ENCODE assay signal across 23 cellular contexts in genomic region chr14:56135668-56136067, GRCh38.
"Had no signal": no experiment of that assay in that cellular context is flagged by ENCODE, and none has a peak within 500 bp of the region (broad histone marks: within the 10 kb centered on the region; RNA-seq: fewer than 3 reads in every experiment).

No MANE protein-coding gene starts in this region.

- H3K4me3 ChIP-seq: left ventricle myocardium inferior, lung, ovary, right atrium auricular region, skin epidermis, tibial nerve, vagina had no signal

- H3K27me3 ChIP-seq: ovary, right atrium auricular region, tibial nerve, vagina had no signal

- DNase-seq: hypothalamus; immature natural killer cell; kidney; left ventricle myocardium inferior; mesendoderm; naive B cell; natural killer cell; stimulated activated CD4-positive, alpha-beta T cell treated with anti-CD3 and anti-CD28 coated beads, Interleukin-12 subunit alpha, Interleukin-12 subunit beta, amount 100 ng/mL, for 4 hours; stimulated activated CD4-positive, alpha-beta T cell treated with anti-CD3 and anti-CD28 coated beads, Interleukin-15, amount 100 ng/mL, for 24 hours; stimulated activated CD4-positive, alpha-beta T cell treated with anti-CD3 and anti-CD28 coated beads, Interleukin-2, amount 100 ng/mL, for 24 hours; stimulated activated CD4-positive, alpha-beta T cell treated with anti-CD3 and anti-CD28 coated beads, Interleukin-4, amount 100 ng/mL, for 1 hour; stimulated activated naive B cell treated with anti-CD40 and anti-IgM and Interleukin-4, amounts not matched to agents 10 μg/mL and 1 μg/mL and 100 μg/mL, for 72 hours had no signal

- H3K27ac Mint-ChIP-seq: immature natural killer cell; mesothelial cell of epicardium; natural killer cell; progenitor cell of endocrine pancreas; stimulated activated naive B cell treated with anti-CD40 and anti-IgM and Interleukin-4, amounts not matched to agents 10 μg/mL and 1 μg/mL and 100 μg/mL, for 72 hours; stimulated activated naive CD8-positive, alpha-beta T cell treated with anti-CD3 and anti-CD28 coated beads, Interleukin-15, Interleukin-2, amounts not matched to agents 100 ng/mL and 50 ng/mL, for 24 hours; type B pancreatic cell had no signal

- FAIRE-seq: islet of Langerhans, kidney had no signal

- H3K4me3 Mint-ChIP-seq: immature natural killer cell; mesothelial cell of epicardium; naive B cell; natural killer cell; stimulated activated naive B cell treated with anti-CD40 and anti-IgM and Interleukin-4, amounts not matched to agents 10 μg/mL and 1 μg/mL and 100 μg/mL, for 72 hours; stimulated activated naive CD8-positive, alpha-beta T cell treated with anti-CD3 and anti-CD28 coated beads, Interleukin-15, Interleukin-2, amounts not matched to agents 100 ng/mL and 50 ng/mL, for 24 hours; type B pancreatic cell had no signal

- H3K27me3 Mint-ChIP-seq: naive B cell; progenitor cell of endocrine pancreas; stimulated activated naive B cell treated with anti-CD40 and anti-IgM and Interleukin-4, amounts not matched to agents 10 μg/mL and 1 μg/mL and 100 μg/mL, for 72 hours; type B pancreatic cell had no signal

- H3K9me3 ChIP-seq: left ventricle myocardium inferior, ovary, right atrium auricular region, tibial nerve, vagina had no signal

- ATAC-seq: natural killer cell; stimulated activated naive B cell treated with anti-CD40 and anti-IgM and Interleukin-4, amounts not matched to agents 10 μg/mL and 1 μg/mL and 100 μg/mL, for 72 hours had no signal

- H3K36me3 Mint-ChIP-seq: immature natural killer cell; mesothelial cell of epicardium; naive B cell; natural killer cell; stimulated activated naive B cell treated with anti-CD40 and anti-IgM and Interleukin-4, amounts not matched to agents 10 μg/mL and 1 μg/mL and 100 μg/mL, for 72 hours; type B pancreatic cell had no signal

- H3K36me3 ChIP-seq: left ventricle myocardium inferior, ovary, right atrium auricular region, tibial nerve, vagina had no signal

- H3K9me3 Mint-ChIP-seq: mesothelial cell of epicardium; naive B cell; natural killer cell; stimulated activated naive B cell treated with anti-CD40 and anti-IgM and Interleukin-4, amounts not matched to agents 10 μg/mL and 1 μg/mL and 100 μg/mL, for 72 hours; stimulated activated naive CD8-positive, alpha-beta T cell treated with anti-CD3 and anti-CD28 coated beads, Interleukin-15, Interleukin-2, amounts not matched to agents 100 ng/mL and 50 ng/mL, for 24 hours; type B pancreatic cell had no signal

- H3K27ac ChIP-seq: left ventricle myocardium inferior, ovary, right atrium auricular region, skin epidermis, vagina had no signal
